10 cellular contexts compared by ENCODE assay signal in genomic region chr17:45353047-45353446, GRCh38. TPM values are rescaled to one million over a fixed set of nuclear protein-coding genes. Genes with fewer than 3 reads are reported as not detected.
A peak's percentile ranks its signal among the peaks of the same experiment; 100 is the strongest.
DNase-seq lines count a peak whose midpoint lies in the region; TF ChIP-seq lines count a peak whose summit lies in the region.
"Had no signal": no experiment of that assay in that cellular context is flagged by ENCODE, and none has a peak within 500 bp of the region (broad histone marks: within the 10 kb centered on the region; RNA-seq: fewer than 3 reads in every experiment).

No MANE protein-coding gene starts in this region.

- H3K9me3 Mint-ChIP-seq in activated naive CD8-positive, alpha-beta T cell (ENCODE audit: low read depth), result peaks cover 10% of the 10 kb centered on the region

- peaks cover 5% of the 10 kb centered on the region for H3K36me3 Mint-ChIP-seq in activated naive CD8-positive, alpha-beta T cell

- H3K4me1 ChIP-seq in right atrium auricular region (no peaks in the 10 kb centered on the region), prostate gland (replicated peaks) (no peaks in the 10 kb centered on the region)

- TF ChIP-seq CTCF in GM13976 (IDR thresholded peaks at IDR 0.05; ENCODE audit: borderline replicate concordance, control extremely low read depth, extremely low read depth, insufficient read depth, missing control alignments), result no peak
- no peak for TF ChIP-seq CTCF in right atrium auricular region (IDR thresholded peaks at IDR 0.05)
- no peak for TF ChIP-seq CTCF in prostate gland (IDR thresholded peaks at IDR 0.05)

- no peaks in the 10 kb centered on the region for H3K27me3 Mint-ChIP-seq in activated naive CD8-positive, alpha-beta T cell

- DNase-seq in GM13976 (ENCODE audit: low spot score), result peak; percentile 66
- peak; percentile 21 for DNase-seq in NOMO-1 treated with dmso at 0.1 percent for 144 hours (lab: John Stamatoyannopoulos, UW; ENCODE audit: unreplicated experiment)
- peak; percentile 40 for DNase-seq in stimulated activated CD4-positive, alpha-beta T cell treated with anti-CD3 and anti-CD28 coated beads, Interleukin-4, amount 100 ng/mL, for 24 hours
- no peak for DNase-seq in right atrium auricular region (ENCODE audit: low spot score)
- DNase-seq in NCI-H82 (lab: John Stamatoyannopoulos, UW), result no peak
- no peak for DNase-seq in DMS153 treated with DMSO at 0.1 percent for 48 hours (lab: John Stamatoyannopoulos, UW; ENCODE audit: unreplicated experiment)
- no peak for DNase-seq in prostate gland (ENCODE audit: low spot score)
- DNase-seq: anterior cingulate cortex, NCI-H1105 treated with DMSO at 0.1 percent for 48 hours had no signal

- 89% methylated on average over 4 of the region's 4 CpGs for WGBS in prostate gland

- peaks cover 25% of the 10 kb centered on the region for H3K4me1 Mint-ChIP-seq in activated naive CD8-positive, alpha-beta T cell (ENCODE audit: low read depth)

- H3K4me3 Mint-ChIP-seq in activated naive CD8-positive, alpha-beta T cell, result no peak overlapping the region

- in situ Hi-C loops in GM13976 (cut with MboI; ENCODE audit: low sequenced_read_pairs, unreplicated experiment), result no loop called here

- H3K27ac Mint-ChIP-seq in activated naive CD8-positive, alpha-beta T cell, result peak overlapping the region; percentile 11

- TF ChIP-seq POLR2A in prostate gland (IDR thresholded peaks at IDR 0.05), result no peak

- no peak overlapping the region for H3K27ac ChIP-seq in right atrium auricular region
- no peak overlapping the region for H3K27ac ChIP-seq in prostate gland

- H3K4me3 ChIP-seq in right atrium auricular region (no peak overlapping the region), prostate gland (no peak overlapping the region)

- H3K36me3 ChIP-seq in right atrium auricular region (no peaks in the 10 kb centered on the region), prostate gland (no peaks in the 10 kb centered on the region)

- H3K9me3 ChIP-seq in right atrium auricular region (peaks cover 0 to 5% of the 10 kb centered on the region in 2 donors), prostate gland (no peaks in the 10 kb centered on the region)

- intact Hi-C loops in prostate gland (cut with DNase I), result no loop called here

- H3K27me3 ChIP-seq in right atrium auricular region, result no peaks in the 10 kb centered on the region
- H3K27me3 ChIP-seq in prostate gland (replicated peaks; ENCODE audit: insufficient read depth), result no peaks in the 10 kb centered on the region

RNA-seq across cellular contexts. Expression of gene MAP3K14, which starts 36.2 kb away (rescaled TPM):
- total RNA-seq in right atrium auricular region (10 to 100 TPM in 1 of 2 donors, 1 to 10 TPM in 1; 8.2 to 10.6 TPM), prostate gland (10 to 100 TPM; 12.5 to 16.1 TPM)

Comparison
In these comparisons a context has a peak if more than half of its experiments do, and no peak if none do; other contexts are left out.
1. DNase-seq: peak in GM13976 (single experiment), NOMO-1 treated with dmso at 0.1 percent for 144 hours (single experiment) and stimulated activated CD4-positive, alpha-beta T cell treated with anti-CD3 and anti-CD28 coated beads, Interleukin-4, amount 100 ng/mL, for 24 hours (single experiment); none in right atrium auricular region (single experiment), NCI-H82 (single experiment), DMS153 treated with DMSO at 0.1 percent for 48 hours (single experiment) and prostate gland (single experiment).